In the genomic region with DNA sequence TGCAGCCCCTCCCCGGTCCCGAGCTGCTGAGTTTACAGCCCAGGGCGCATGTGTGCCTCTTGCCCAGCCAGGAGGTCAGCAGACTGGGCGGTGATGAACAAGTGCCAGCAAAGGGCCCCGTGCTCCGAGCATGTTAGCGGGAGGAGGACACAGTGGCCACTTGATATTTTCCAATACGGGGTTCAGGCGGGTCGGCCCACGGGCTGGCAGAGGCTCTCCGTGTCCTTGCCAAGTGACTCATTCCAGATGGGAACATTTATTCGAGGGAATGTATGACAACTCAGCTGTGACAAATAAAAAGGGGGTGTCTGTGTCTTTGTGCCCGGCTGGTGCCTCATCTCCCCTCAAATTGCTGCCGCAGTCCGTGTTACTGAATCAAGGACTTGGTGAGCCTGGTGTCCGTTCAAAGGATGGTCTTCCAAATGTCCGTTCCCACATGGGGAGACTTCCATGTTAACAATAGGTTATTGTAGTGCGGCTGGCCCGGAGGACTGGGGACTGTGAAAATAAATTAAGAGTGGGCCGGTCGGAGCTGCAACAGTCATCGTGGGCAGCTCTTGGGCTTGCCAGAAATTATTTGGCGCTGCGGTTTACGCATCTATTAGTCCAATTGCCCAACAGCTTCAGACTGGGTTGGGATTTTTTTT, we compare ENCODE assay signal across 11 cellular contexts.
A peak's percentile ranks its signal among the peaks of the same experiment; 100 is the strongest.
DNase-seq lines count a peak whose midpoint lies in the region; ATAC-seq and TF ChIP-seq lines count a peak whose summit lies in the region.
"Had no signal": no experiment of that assay in that cellular context is flagged by ENCODE, and none has a peak within 500 bp of the region (broad histone marks: within the 10 kb centered on the region; RNA-seq: fewer than 3 reads in every experiment).

No MANE protein-coding gene starts in this region.

- H3K4me1 Mint-ChIP-seq in neural progenitor cell = peaks cover 60% of the 10 kb centered on the region
- H3K4me1 Mint-ChIP-seq in naive thymus-derived CD4-positive, alpha-beta T cell = no peaks in the 10 kb centered on the region

- DNase-seq in A172 (ENCODE audit: low spot score) = peak; percentile 56
- peak; percentile 73 for DNase-seq in adipocyte (ENCODE audit: low read depth)
- peak; percentile 72 to 88 for DNase-seq in foreskin fibroblast
- DNase-seq in neural progenitor cell (ENCODE audit: low spot score) = no peak
- DNase-seq in NCI-H82 (lab: John Stamatoyannopoulos, UW) = no peak
- no peak for DNase-seq in naive thymus-derived CD4-positive, alpha-beta T cell
- DNase-seq in Peyer's patch = no peak
- DNase-seq: Kasumi-1, PC-9 had no signal

- H3K4me1 ChIP-seq in adipocyte (ENCODE audit: control insufficient read depth, insufficient read depth, low read length) = peaks cover 30% of the 10 kb centered on the region
- peaks cover 39% of the 10 kb centered on the region for H3K4me1 ChIP-seq in neural progenitor cell
- H3K4me1 ChIP-seq in naive thymus-derived CD4-positive, alpha-beta T cell (ENCODE audit: control insufficient read depth in 2 of 2, insufficient read depth in 2 of 2, low read length in 2 of 2) = no peaks in the 10 kb centered on the region
- H3K4me1 ChIP-seq in Peyer's patch = peaks cover 0 to 15% (median 0%) of the 10 kb centered on the region in 4 donors
- H3K4me1 ChIP-seq: A549 had no signal

- H3K27ac ChIP-seq in neural progenitor cell = no peak overlapping the region
- H3K27ac ChIP-seq in naive thymus-derived CD4-positive, alpha-beta T cell (ENCODE audit: low read depth, low read length) = no peak overlapping the region
- H3K27ac ChIP-seq in Peyer's patch = peak overlapping the region in 2 of 4 donors; percentile 43 to 54
- H3K27ac ChIP-seq: A549, PC-9 had no signal

- no peaks in the 10 kb centered on the region for H3K36me3 Mint-ChIP-seq in neural progenitor cell
- no peaks in the 10 kb centered on the region for H3K36me3 Mint-ChIP-seq in naive thymus-derived CD4-positive, alpha-beta T cell

- H3K4me3 ChIP-seq in adipocyte (ENCODE audit: low read length) (peak overlapping the region; percentile 61), foreskin fibroblast (ENCODE audit: low read depth in 1 of 2, low read length in 2 of 2) (peak overlapping the region; percentile 6 to 24), neural progenitor cell (no peak overlapping the region), Peyer's patch (no peak overlapping the region)
- no peak overlapping the region for H3K4me3 ChIP-seq in naive thymus-derived CD4-positive, alpha-beta T cell (ENCODE audit: low read length)
- H3K4me3 ChIP-seq: A549, PC-9 had no signal

- no peaks in the 10 kb centered on the region for H3K79me2 ChIP-seq in neural progenitor cell (ENCODE audit: low read depth)

- TF ChIP-seq POLR2A in Peyer's patch (IDR thresholded peaks at IDR 0.05) = no peak

- H4K20me1 ChIP-seq in neural progenitor cell (ENCODE audit: low read depth) = peaks cover 18% of the 10 kb centered on the region

- H3F3A ChIP-seq in neural progenitor cell (ENCODE audit: low read depth) = peaks cover 20% of the 10 kb centered on the region

- H3K36me3 ChIP-seq in adipocyte (ENCODE audit: control insufficient read depth, insufficient read depth, low read length, severe bottlenecking) (no peaks in the 10 kb centered on the region), neural progenitor cell (no peaks in the 10 kb centered on the region), Peyer's patch (no peaks in the 10 kb centered on the region)
- no peaks in the 10 kb centered on the region for H3K36me3 ChIP-seq in naive thymus-derived CD4-positive, alpha-beta T cell (ENCODE audit: control insufficient read depth in 2 of 3, insufficient read depth in 3 of 3, low read length in 3 of 3)

- no peak overlapping the region for H2AFZ ChIP-seq in neural progenitor cell (replicated peaks)
- H2AFZ ChIP-seq: PC-9 had no signal

- peak overlapping the region; percentile 70 for H3K27ac Mint-ChIP-seq in neural progenitor cell
- H3K27ac Mint-ChIP-seq in naive thymus-derived CD4-positive, alpha-beta T cell = no peak overlapping the region

- H3K27me3 Mint-ChIP-seq in neural progenitor cell (ENCODE audit: insufficient read depth, low read depth) = peaks cover 27% of the 10 kb centered on the region
- no peaks in the 10 kb centered on the region for H3K27me3 Mint-ChIP-seq in naive thymus-derived CD4-positive, alpha-beta T cell

- H3K9me3 Mint-ChIP-seq in neural progenitor cell = no peaks in the 10 kb centered on the region
- H3K9me3 Mint-ChIP-seq in naive thymus-derived CD4-positive, alpha-beta T cell = no peaks in the 10 kb centered on the region

- H3K9ac ChIP-seq in adipocyte (ENCODE audit: low read length) = peak overlapping the region; percentile 85
- H3K9ac ChIP-seq in neural progenitor cell = no peak overlapping the region

- POLR2A ChIA-PET in naive thymus-derived CD4-positive, alpha-beta T cell (lab: Charles Lee) = no interaction called here

- intact Hi-C loops in naive thymus-derived CD4-positive, alpha-beta T cell (cut with micrococcal nuclease) = no loop called here

- no peaks in the 10 kb centered on the region for H3K9me3 ChIP-seq in adipocyte (ENCODE audit: control insufficient read depth, low read length)
- no peaks in the 10 kb centered on the region for H3K9me3 ChIP-seq in neural progenitor cell (ENCODE audit: low read depth)
- no peaks in the 10 kb centered on the region for H3K9me3 ChIP-seq in naive thymus-derived CD4-positive, alpha-beta T cell (ENCODE audit: control insufficient read depth in 2 of 3, low read length in 3 of 3)
- no peaks in the 10 kb centered on the region for H3K9me3 ChIP-seq in Peyer's patch
- H3K9me3 ChIP-seq: A549 had no signal

- H3K4me3 Mint-ChIP-seq in neural progenitor cell = peak overlapping the region; percentile 66
- no peak overlapping the region for H3K4me3 Mint-ChIP-seq in naive thymus-derived CD4-positive, alpha-beta T cell

- H3K4me2 ChIP-seq in neural progenitor cell = no peak overlapping the region
- H3K4me2 ChIP-seq: A549, PC-9 had no signal

- H3K27me3 ChIP-seq in adipocyte (replicated peaks; ENCODE audit: control insufficient read depth, insufficient read depth, low read length) (no peaks in the 10 kb centered on the region), neural progenitor cell (no peaks in the 10 kb centered on the region), Peyer's patch (no peaks in the 10 kb centered on the region)
- no peaks in the 10 kb centered on the region for H3K27me3 ChIP-seq in naive thymus-derived CD4-positive, alpha-beta T cell (ENCODE audit: control insufficient read depth in 2 of 2, insufficient read depth in 2 of 2, low read length in 2 of 2)

- no peak for TF ChIP-seq CTCF in foreskin fibroblast (IDR thresholded peaks at IDR 0.05; ENCODE audit: low read depth, low read length)
- TF ChIP-seq CTCF in neural progenitor cell (IDR thresholded peaks at IDR 0.05) = no peak
- TF ChIP-seq CTCF in Peyer's patch (IDR thresholded peaks at IDR 0.05) = no peak

- no peak for ATAC-seq in naive thymus-derived CD4-positive, alpha-beta T cell
- no peak for ATAC-seq in GM18909 (IDR thresholded peaks at IDR 0.05; ENCODE audit: poor library complexity, unreplicated experiment)
- ATAC-seq: A549 had no signal

- CTCF ChIA-PET in naive thymus-derived CD4-positive, alpha-beta T cell (lab: Charles Lee) = interaction anchor here (1.5 kb wide), 1 partner anchor 11 kb away, joined by 3 read pairs; no protein-coding TSS in a partner anchor

Comparison
In these comparisons a context has a peak if more than half of its experiments do, and no peak if none do; other contexts are left out.
1. DNase-seq: peak in A172 (single experiment), adipocyte (single experiment) and foreskin fibroblast (2 of 2); none in neural progenitor cell (single experiment), NCI-H82 (single experiment), naive thymus-derived CD4-positive, alpha-beta T cell (0 of 9) and Peyer's patch (0 of 3).
2. H3K4me3 ChIP-seq: peak in adipocyte (single experiment) and foreskin fibroblast (2 of 2); none in neural progenitor cell (single experiment), naive thymus-derived CD4-positive, alpha-beta T cell (single experiment) and Peyer's patch (0 of 4).